In the genomic region with DNA sequence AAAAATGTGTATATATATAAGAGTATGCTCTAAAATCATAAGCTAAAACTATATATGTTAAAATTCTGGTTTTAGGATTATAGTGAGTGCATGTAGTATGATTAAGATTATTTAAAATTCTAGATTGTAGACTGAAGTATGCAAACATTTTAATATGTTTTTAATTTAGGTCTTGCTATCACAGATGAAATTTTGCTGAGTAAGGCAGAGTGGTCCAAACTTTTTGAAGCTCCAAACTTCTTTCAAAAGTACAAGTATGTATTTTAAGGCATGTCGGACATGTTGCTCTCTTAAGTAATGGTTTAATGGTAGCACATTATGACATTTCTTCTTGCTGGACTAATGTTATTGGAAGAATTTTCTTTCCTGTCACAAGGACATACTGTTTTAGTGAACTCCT, we compare ENCODE assay signal across 21 cellular contexts. TPM values are rescaled to one million over a fixed set of nuclear protein-coding genes. Genes with fewer than 3 reads are reported as not detected.
DNase-seq lines count a peak whose midpoint lies in the region; ATAC-seq and TF ChIP-seq lines count a peak whose summit lies in the region.
"Had no signal": no experiment of that assay in that cellular context is flagged by ENCODE, and none has a peak within 500 bp of the region (broad histone marks: within the 10 kb centered on the region; RNA-seq: fewer than 3 reads in every experiment).

No MANE protein-coding gene starts in this region.

- H3K79me1 ChIP-seq in mesenchymal stem cell (replicated peaks; ENCODE audit: low read length, poor library complexity, severe bottlenecking) = no peaks in the 10 kb centered on the region

- H3K18ac ChIP-seq in mesenchymal stem cell (ENCODE audit: low read depth in 1 of 2, low read length in 2 of 2) = no peak overlapping the region

- CTCF ChIA-PET in activated CD4-positive, alpha-beta T cell treated with anti-CD3 and anti-CD28 coated beads for 36 hours (lab: Charles Lee) = interaction anchor here (1.0 to 1.2 kb wide), 4 partner anchors 9 to 227 kb away, joined by 3 to 5 read pairs (median 4); no protein-coding TSS in a partner anchor
- CTCF ChIA-PET in activated naive CD4-positive, alpha-beta T cell treated with anti-CD3 and anti-CD28 coated beads, Interleukin-2, amount 10 ng/mL, durations not matched to agents 7 days and 5 days (lab: Charles Lee) = interaction anchor here (0.9 kb wide), 1 partner anchor 11 kb away, joined by 3 read pairs; no protein-coding TSS in a partner anchor
- CTCF ChIA-PET in A673 (lab: Charles Lee) = no interaction called here

- 100% methylated on average over 1 of the region's 1 CpG for WGBS in mesenchymal stem cell

- intact Hi-C loops in activated CD4-positive, alpha-beta T cell treated with anti-CD3 and anti-CD28 coated beads for 36 hours (cut with DNase I, micrococcal nuclease) = no loop called here
- intact Hi-C loops in A673 (cut with micrococcal nuclease; ENCODE audit: unreplicated experiment) = loop anchor here (5.0 kb wide), 1 partner anchor 35 kb away; the partner anchor contains the start of gene PAPOLA

- no peak for TF ChIP-seq CTCF in A673 (conservative IDR thresholded peaks at IDR 0.05; ENCODE audit: low read depth, low read length)

- H3K27ac Mint-ChIP-seq in activated CD4-positive, alpha-beta T cell treated with anti-CD3 and anti-CD28 coated beads for 36 hours = peak overlapping the region; percentile 38
- H3K27ac Mint-ChIP-seq in activated naive CD4-positive, alpha-beta T cell treated with anti-CD3 and anti-CD28 coated beads, Interleukin-2, amount 50 U/mL, for 24 hours = peak overlapping the region; percentile 18
- no peak overlapping the region for H3K27ac Mint-ChIP-seq in activated naive CD4-positive, alpha-beta T cell treated with anti-CD3 and anti-CD28 coated beads, Interleukin-2, amount 10 ng/mL, durations not matched to agents 7 days and 5 days
- H3K27ac Mint-ChIP-seq in T-helper 17 cell = peak overlapping the region; percentile 67
- no peak overlapping the region for H3K27ac Mint-ChIP-seq in stimulated activated memory B cell treated with anti-CD40 and anti-IgM and Interleukin-4, amounts not matched to agents 10 μg/mL and 1 μg/mL and 100 μg/mL, for 72 hours

- H3K4me2 ChIP-seq in mesenchymal stem cell (ENCODE audit: low read length, poor library complexity, severe bottlenecking) = no peak overlapping the region

- no peaks in the 10 kb centered on the region for H3K27me3 ChIP-seq in mesenchymal stem cell (ENCODE audit: control insufficient read depth in 1 of 2, insufficient read depth in 1 of 2, low read length in 2 of 2)
- H3K27me3 ChIP-seq in A673 (replicated peaks; ENCODE audit: insufficient read depth, low read depth, low read length, poor library complexity) = no peaks in the 10 kb centered on the region
- H3K27me3 ChIP-seq: Peyer's patch had no signal

- no peak overlapping the region for H3K23ac ChIP-seq in mesenchymal stem cell (ENCODE audit: low read length in 2 of 2)

- H3K9me3 ChIP-seq in T-helper 17 cell (ENCODE audit: control insufficient read depth, low read length, poor library complexity, severe bottlenecking) = no peaks in the 10 kb centered on the region
- H3K9me3 ChIP-seq in mesenchymal stem cell (ENCODE audit: control insufficient read depth, low read length) = no peaks in the 10 kb centered on the region
- H3K9me3 ChIP-seq in A673 (ENCODE audit: low read depth, low read length, poor library complexity, severe bottlenecking) = no peaks in the 10 kb centered on the region
- H3K9me3 ChIP-seq: Peyer's patch had no signal

- H3K4me1 Mint-ChIP-seq in activated CD4-positive, alpha-beta T cell treated with anti-CD3 and anti-CD28 coated beads for 36 hours = peaks cover 18% of the 10 kb centered on the region
- peaks cover 26% of the 10 kb centered on the region for H3K4me1 Mint-ChIP-seq in activated naive CD4-positive, alpha-beta T cell treated with anti-CD3 and anti-CD28 coated beads, Interleukin-2, amount 50 U/mL, for 24 hours
- peaks cover 19% of the 10 kb centered on the region for H3K4me1 Mint-ChIP-seq in activated naive CD4-positive, alpha-beta T cell treated with anti-CD3 and anti-CD28 coated beads, Interleukin-2, amount 10 ng/mL, durations not matched to agents 7 days and 5 days
- peaks cover 2% of the 10 kb centered on the region for H3K4me1 Mint-ChIP-seq in T-helper 17 cell
- no peaks in the 10 kb centered on the region for H3K4me1 Mint-ChIP-seq in stimulated activated memory B cell treated with anti-CD40 and anti-IgM and Interleukin-4, amounts not matched to agents 10 μg/mL and 1 μg/mL and 100 μg/mL, for 72 hours

- no peak overlapping the region for H3K9ac ChIP-seq in mesenchymal stem cell (ENCODE audit: low read length)

- no TSS peak for BruUV-seq in A673 (replicated peaks; lab: Mats Ljungman, UMichigan)

- peaks cover 31% of the 10 kb centered on the region for H3K36me3 Mint-ChIP-seq in activated CD4-positive, alpha-beta T cell treated with anti-CD3 and anti-CD28 coated beads for 36 hours (ENCODE audit: low read depth)
- peaks cover 16% of the 10 kb centered on the region for H3K36me3 Mint-ChIP-seq in activated naive CD4-positive, alpha-beta T cell treated with anti-CD3 and anti-CD28 coated beads, Interleukin-2, amount 50 U/mL, for 24 hours
- peaks cover 38% of the 10 kb centered on the region for H3K36me3 Mint-ChIP-seq in activated naive CD4-positive, alpha-beta T cell treated with anti-CD3 and anti-CD28 coated beads, Interleukin-2, amount 10 ng/mL, durations not matched to agents 7 days and 5 days
- no peaks in the 10 kb centered on the region for H3K36me3 Mint-ChIP-seq in T-helper 17 cell (ENCODE audit: low read depth)
- H3K36me3 Mint-ChIP-seq in stimulated activated memory B cell treated with anti-CD40 and anti-IgM and Interleukin-4, amounts not matched to agents 10 μg/mL and 1 μg/mL and 100 μg/mL, for 72 hours = peaks cover 10% of the 10 kb centered on the region

- no peak overlapping the region for H3K14ac ChIP-seq in mesenchymal stem cell (ENCODE audit: low read length in 2 of 2)

- no peaks in the 10 kb centered on the region for H3K27me3 Mint-ChIP-seq in activated CD4-positive, alpha-beta T cell treated with anti-CD3 and anti-CD28 coated beads for 36 hours
- H3K27me3 Mint-ChIP-seq in activated naive CD4-positive, alpha-beta T cell treated with anti-CD3 and anti-CD28 coated beads, Interleukin-2, amount 50 U/mL, for 24 hours = no peaks in the 10 kb centered on the region
- no peaks in the 10 kb centered on the region for H3K27me3 Mint-ChIP-seq in activated naive CD4-positive, alpha-beta T cell treated with anti-CD3 and anti-CD28 coated beads, Interleukin-2, amount 10 ng/mL, durations not matched to agents 7 days and 5 days
- H3K27me3 Mint-ChIP-seq in T-helper 17 cell = no peaks in the 10 kb centered on the region
- H3K27me3 Mint-ChIP-seq in stimulated activated memory B cell treated with anti-CD40 and anti-IgM and Interleukin-4, amounts not matched to agents 10 μg/mL and 1 μg/mL and 100 μg/mL, for 72 hours = no peaks in the 10 kb centered on the region

- H3K27ac ChIP-seq in mesenchymal stem cell (ENCODE audit: low read length, poor library complexity, severe bottlenecking) (peak overlapping the region; percentile 32), A673 (ENCODE audit: low read depth, low read length, poor library complexity, severe bottlenecking) (no peak overlapping the region)
- H3K27ac ChIP-seq: 22Rv1, C4-2B, Peyer's patch had no signal

- H4K8ac ChIP-seq in mesenchymal stem cell (ENCODE audit: low read length) = no peak overlapping the region

- no peak overlapping the region for H2AK5ac ChIP-seq in mesenchymal stem cell (ENCODE audit: low read length, severe bottlenecking)

- no peak for ATAC-seq in activated CD4-positive, alpha-beta T cell treated with anti-CD3 and anti-CD28 coated beads for 36 hours
- ATAC-seq in T-helper 17 cell = no peak
- no peak for ATAC-seq in stimulated activated memory B cell treated with anti-CD40 and anti-IgM and Interleukin-4, amounts not matched to agents 10 μg/mL and 1 μg/mL and 100 μg/mL, for 72 hours
- ATAC-seq: HCT116 had no signal

- no peak overlapping the region for H2BK12ac ChIP-seq in mesenchymal stem cell (ENCODE audit: low read length in 2 of 2)

- H2BK5ac ChIP-seq in mesenchymal stem cell (ENCODE audit: low read depth, low read length, poor library complexity, severe bottlenecking) = no peak overlapping the region

- no peak overlapping the region for H3K4ac ChIP-seq in mesenchymal stem cell (ENCODE audit: low read depth in 1 of 2, low read length in 2 of 2)

- no peak overlapping the region for H2AFZ ChIP-seq in mesenchymal stem cell (ENCODE audit: low read depth, low read length)

- no peak overlapping the region for H2BK120ac ChIP-seq in mesenchymal stem cell (ENCODE audit: low read depth, low read length)

- DNase-seq in activated CD4-positive, alpha-beta T cell treated with anti-CD3 and anti-CD28 coated beads for 36 hours = no peak
- no peak for DNase-seq in activated CD4-positive, alpha-beta T cell treated with anti-CD3 and anti-CD28 coated beads for 1 hour
- DNase-seq in activated naive CD4-positive, alpha-beta T cell treated with anti-CD3 and anti-CD28 coated beads, Interleukin-2, amount 10 ng/mL, durations not matched to agents 7 days and 5 days = no peak
- DNase-seq in T-helper 17 cell = no peak
- DNase-seq in mesenchymal stem cell = no peak
- DNase-seq in A673 (ENCODE audit: low spot score) = no peak
- DNase-seq: AML-193, GDM1, GOT3, NCI-H1105, NCI-H146, NCI-H2029, NCI-H345, NCI-H524, NCI-H82, Peyer's patch had no signal

- no peaks in the 10 kb centered on the region for H3K9me3 Mint-ChIP-seq in activated CD4-positive, alpha-beta T cell treated with anti-CD3 and anti-CD28 coated beads for 36 hours (ENCODE audit: low read depth)
- no peaks in the 10 kb centered on the region for H3K9me3 Mint-ChIP-seq in activated naive CD4-positive, alpha-beta T cell treated with anti-CD3 and anti-CD28 coated beads, Interleukin-2, amount 50 U/mL, for 24 hours
- no peaks in the 10 kb centered on the region for H3K9me3 Mint-ChIP-seq in activated naive CD4-positive, alpha-beta T cell treated with anti-CD3 and anti-CD28 coated beads, Interleukin-2, amount 10 ng/mL, durations not matched to agents 7 days and 5 days
- H3K9me3 Mint-ChIP-seq in stimulated activated memory B cell treated with anti-CD40 and anti-IgM and Interleukin-4, amounts not matched to agents 10 μg/mL and 1 μg/mL and 100 μg/mL, for 72 hours = no peaks in the 10 kb centered on the region

- H3K4me1 ChIP-seq in mesenchymal stem cell (ENCODE audit: control insufficient read depth, insufficient read depth, low read depth, low read length) (peaks cover 1% of the 10 kb centered on the region), A673 (ENCODE audit: insufficient read depth, low read length, poor library complexity, severe bottlenecking) (peaks cover 8% of the 10 kb centered on the region)
- H3K4me1 ChIP-seq: Peyer's patch had no signal

- no peak overlapping the region for H3K4me3 ChIP-seq in mesenchymal stem cell (ENCODE audit: insufficient read depth in 1 of 2, low read depth in 1 of 2, low read length in 2 of 2)
- no peak overlapping the region for H3K4me3 ChIP-seq in A673 (ENCODE audit: low read depth, low read length, poor library complexity, severe bottlenecking)
- H3K4me3 ChIP-seq: Peyer's patch had no signal

- H2BK15ac ChIP-seq in mesenchymal stem cell (ENCODE audit: low read depth, poor library complexity, severe bottlenecking) = no peak overlapping the region

- H4K91ac ChIP-seq in mesenchymal stem cell (ENCODE audit: low read length) = no peak overlapping the region

- H3K36me3 ChIP-seq in mesenchymal stem cell (ENCODE audit: control insufficient read depth in 1 of 2, insufficient read depth in 2 of 2, low read depth in 1 of 2, low read length in 2 of 2) (peaks cover 0 to 80% of the 10 kb centered on the region in 2 experiments), A673 (ENCODE audit: insufficient read depth, low read length, poor library complexity, severe bottlenecking) (peaks cover 43% of the 10 kb centered on the region)

- POLR2A ChIA-PET in activated CD4-positive, alpha-beta T cell treated with anti-CD3 and anti-CD28 coated beads for 36 hours (lab: Charles Lee) = interaction anchor here (0.6 kb wide), 1 partner anchor 68 kb away, joined by 3 read pairs; no protein-coding TSS in a partner anchor
- POLR2A ChIA-PET in A673 (lab: Charles Lee; ENCODE audit: low non-redundant PET) = interaction anchor here (0.6 kb wide), 1 partner anchor 560 kb away, joined by 3 read pairs; no protein-coding TSS in a partner anchor

- H3K4me3 Mint-ChIP-seq in activated CD4-positive, alpha-beta T cell treated with anti-CD3 and anti-CD28 coated beads for 36 hours = no peak overlapping the region
- no peak overlapping the region for H3K4me3 Mint-ChIP-seq in activated naive CD4-positive, alpha-beta T cell treated with anti-CD3 and anti-CD28 coated beads, Interleukin-2, amount 50 U/mL, for 24 hours
- no peak overlapping the region for H3K4me3 Mint-ChIP-seq in activated naive CD4-positive, alpha-beta T cell treated with anti-CD3 and anti-CD28 coated beads, Interleukin-2, amount 10 ng/mL, durations not matched to agents 7 days and 5 days
- no peak overlapping the region for H3K4me3 Mint-ChIP-seq in T-helper 17 cell
- H3K4me3 Mint-ChIP-seq in stimulated activated memory B cell treated with anti-CD40 and anti-IgM and Interleukin-4, amounts not matched to agents 10 μg/mL and 1 μg/mL and 100 μg/mL, for 72 hours = no peak overlapping the region

RNA-seq across cellular contexts. Expression of gene PAPOLA, which starts 34.6 kb away (rescaled TPM):
- total RNA-seq in activated CD4-positive, alpha-beta T cell treated with anti-CD3 and anti-CD28 coated beads for 36 hours = 100 to 1,000 TPM; 190 to 205 TPM
- total RNA-seq in T-helper 17 cell (100 to 1,000 TPM; 141 to 169 TPM), A673 (2021) (318 and 337 TPM in 2 replicates)
- polyA plus RNA-seq in mesenchymal stem cell (2013, experiment 1 of 2) = 130 TPM
- 136 TPM for polyA plus RNA-seq in mesenchymal stem cell (2013, experiment 2 of 2)

Comparison
In these comparisons a context has a peak if more than half of its experiments do, and no peak if none do; other contexts are left out.
1. H3K27ac Mint-ChIP-seq: peak in activated CD4-positive, alpha-beta T cell treated with anti-CD3 and anti-CD28 coated beads for 36 hours (single experiment), activated naive CD4-positive, alpha-beta T cell treated with anti-CD3 and anti-CD28 coated beads, Interleukin-2, amount 50 U/mL, for 24 hours (single experiment) and T-helper 17 cell (single experiment); none in activated naive CD4-positive, alpha-beta T cell treated with anti-CD3 and anti-CD28 coated beads, Interleukin-2, amount 10 ng/mL, durations not matched to agents 7 days and 5 days (single experiment) and stimulated activated memory B cell treated with anti-CD40 and anti-IgM and Interleukin-4, amounts not matched to agents 10 μg/mL and 1 μg/mL and 100 μg/mL, for 72 hours (single experiment).